ENCODE assay signal across 14 cellular contexts in genomic region chr3:25027639-25028038, GRCh38.
"Had no signal": no experiment of that assay in that cellular context is flagged by ENCODE, and none has a peak within 500 bp of the region (broad histone marks: within the 10 kb centered on the region; RNA-seq: fewer than 3 reads in every experiment).

No MANE protein-coding gene starts in this region.

- H3K27me3 ChIP-seq: right atrium auricular region, stomach had no signal

- DNase-seq: activated CD4-positive, alpha-beta T cell treated with anti-CD3 and anti-CD28 coated beads, Interleukin-2, amount 10 ng/mL, durations not matched to agents 24 days and 14 days; activated CD8-positive, alpha-beta memory T cell treated with anti-CD3 and anti-CD28 coated beads for 24 hours; activated naive CD4-positive, alpha-beta T cell treated with anti-CD3 and anti-CD28 coated beads, Interleukin-2, amount 10 ng/mL, durations not matched to agents 7 days and 5 days; activated T-cell treated with anti-CD3 and anti-CD28 coated beads for 4 hours; effector CD8-positive, alpha-beta T cell; naive B cell; small intestine; stomach had no signal

- H3K36me3 ChIP-seq: right atrium auricular region, stomach, thoracic aorta had no signal

- H3K27me3 Mint-ChIP-seq: activated CD4-positive, alpha-beta T cell treated with anti-CD3 and anti-CD28 coated beads, Interleukin-2, amount 10 ng/mL, durations not matched to agents 24 days and 14 days; activated naive CD4-positive, alpha-beta T cell treated with anti-CD3 and anti-CD28 coated beads, Interleukin-2, amount 10 ng/mL, durations not matched to agents 7 days and 5 days; naive B cell had no signal

- H3K4me1 ChIP-seq: right atrium auricular region had no signal

- ATAC-seq: WTC11 had no signal

- H3K27ac ChIP-seq: coronary artery, right atrium auricular region, stomach, thoracic aorta had no signal

- H3K36me3 Mint-ChIP-seq: activated naive CD4-positive, alpha-beta T cell treated with anti-CD3 and anti-CD28 coated beads, Interleukin-2, amount 10 ng/mL, durations not matched to agents 7 days and 5 days; naive B cell; WTC11 had no signal

- H3K27ac Mint-ChIP-seq: activated CD4-positive, alpha-beta T cell treated with anti-CD3 and anti-CD28 coated beads, Interleukin-2, amount 10 ng/mL, durations not matched to agents 24 days and 14 days; activated naive CD4-positive, alpha-beta T cell treated with anti-CD3 and anti-CD28 coated beads, Interleukin-2, amount 10 ng/mL, durations not matched to agents 7 days and 5 days; activated T-helper 2 cell treated with anti-CD3 and anti-CD28 coated beads, Interferon-gamma antibody, Interleukin-2, Interleukin-4, amounts not matched to agents 10 μg/mL and 5 μg/mL and 100 μg/mL, durations not matched to agents 14 hours and 24 hours and 36 hours; T-helper 1 cell treated with Interleukin-12 subunit alpha and Interleukin-12 subunit beta and Interleukin-4 antibody, amounts not matched to agents 30 μg/mL and 1 μg/mL, for 36 hours; WTC11 had no signal

- H3K4me1 Mint-ChIP-seq: activated CD4-positive, alpha-beta T cell treated with anti-CD3 and anti-CD28 coated beads, Interleukin-2, amount 10 ng/mL, durations not matched to agents 24 days and 14 days; activated naive CD4-positive, alpha-beta T cell treated with anti-CD3 and anti-CD28 coated beads, Interleukin-2, amount 10 ng/mL, durations not matched to agents 7 days and 5 days; naive B cell had no signal

- H3K9me3 ChIP-seq: right atrium auricular region, stomach, thoracic aorta had no signal

- H3K4me3 ChIP-seq: coronary artery, right atrium auricular region, stomach, thoracic aorta had no signal

- H3K4me3 Mint-ChIP-seq: activated CD4-positive, alpha-beta T cell treated with anti-CD3 and anti-CD28 coated beads, Interleukin-2, amount 10 ng/mL, durations not matched to agents 24 days and 14 days; activated naive CD4-positive, alpha-beta T cell treated with anti-CD3 and anti-CD28 coated beads, Interleukin-2, amount 10 ng/mL, durations not matched to agents 7 days and 5 days; naive B cell; T-helper 1 cell treated with Interleukin-12 subunit alpha and Interleukin-12 subunit beta and Interleukin-4 antibody, amounts not matched to agents 30 μg/mL and 1 μg/mL, for 36 hours; WTC11 had no signal

- H3K9me3 Mint-ChIP-seq: activated CD4-positive, alpha-beta T cell treated with anti-CD3 and anti-CD28 coated beads, Interleukin-2, amount 10 ng/mL, durations not matched to agents 24 days and 14 days; activated T-helper 2 cell treated with anti-CD3 and anti-CD28 coated beads, Interferon-gamma antibody, Interleukin-2, Interleukin-4, amounts not matched to agents 10 μg/mL and 5 μg/mL and 100 μg/mL, durations not matched to agents 14 hours and 24 hours and 36 hours; T-helper 1 cell treated with Interleukin-12 subunit alpha and Interleukin-12 subunit beta and Interleukin-4 antibody, amounts not matched to agents 30 μg/mL and 1 μg/mL, for 36 hours; WTC11 had no signal
